ENCODE assay signal across 9 cellular contexts in the genomic region with DNA sequence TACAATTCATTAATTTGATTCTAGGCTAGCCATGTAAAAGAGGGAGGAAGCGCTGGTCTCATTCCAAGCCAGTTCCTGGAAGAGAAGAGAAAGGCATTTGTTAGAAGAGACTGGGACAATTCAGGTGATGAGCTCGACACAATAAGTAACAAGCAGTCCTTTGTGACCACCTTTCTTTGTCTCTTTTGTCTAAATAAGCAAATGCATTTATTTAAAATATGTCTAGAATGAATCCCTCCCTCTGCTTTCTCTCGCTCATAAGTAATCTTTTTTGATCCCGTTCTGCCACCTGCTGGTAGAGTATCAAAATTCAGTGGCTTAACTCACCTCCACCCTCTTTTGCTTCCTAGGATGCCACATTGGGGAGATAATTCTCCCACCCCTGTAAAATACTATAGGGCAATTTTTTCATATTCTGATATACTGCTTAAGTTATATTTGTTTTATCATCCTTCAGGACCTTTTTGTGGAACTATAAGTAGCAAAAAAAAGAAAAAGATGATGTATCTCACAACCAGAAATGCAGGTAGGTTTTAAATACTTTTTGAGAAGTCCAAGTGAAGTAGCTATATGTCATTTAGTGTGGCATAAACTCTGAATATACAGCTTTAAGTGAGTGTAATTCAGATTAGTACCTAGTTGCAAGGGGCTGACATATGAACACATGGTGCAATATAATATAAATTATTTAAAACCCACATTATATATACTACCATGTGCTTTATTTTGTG.
DNase-seq lines count a peak whose midpoint lies in the region; ATAC-seq, FAIRE-seq and TF ChIP-seq lines count a peak whose summit lies in the region.
"Had no signal": no experiment of that assay in that cellular context is flagged by ENCODE, and none has a peak within 500 bp of the region (broad histone marks: within the 10 kb centered on the region; RNA-seq: fewer than 3 reads in every experiment).

No MANE protein-coding gene starts in this region.

- H4K20me1 ChIP-seq in MM.1S (ENCODE audit: insufficient read depth, low read length) (no peaks in the 10 kb centered on the region), astrocyte (ENCODE audit: insufficient read depth, low read length) (no peaks in the 10 kb centered on the region)

- H3K4me2 ChIP-seq in MM.1S (ENCODE audit: low read depth, low read length): no peak overlapping the region
- no peak overlapping the region for H3K4me2 ChIP-seq in astrocyte (ENCODE audit: low read length)

- H3K27ac ChIP-seq in MM.1S (ENCODE audit: low read length) (no peak overlapping the region), astrocyte (ENCODE audit: low read depth, low read length) (no peak overlapping the region)
- H3K27ac ChIP-seq: neutrophil had no signal

- H3K36me3 ChIP-seq in MM.1S (replicated peaks; ENCODE audit: insufficient read depth, low read length) (no peaks in the 10 kb centered on the region), astrocyte (ENCODE audit: insufficient read depth, low read length) (no peaks in the 10 kb centered on the region)
- H3K36me3 ChIP-seq: neutrophil had no signal

- H3K4me1 ChIP-seq in MM.1S (ENCODE audit: low read length) (no peaks in the 10 kb centered on the region), astrocyte (ENCODE audit: insufficient read depth, low read length) (no peaks in the 10 kb centered on the region)

- no peaks in the 10 kb centered on the region for H3F3A ChIP-seq in MM.1S (ENCODE audit: insufficient read depth, low read length)

- H3K27ac Mint-ChIP-seq in astrocyte (ENCODE audit: unreplicated experiment): no peak overlapping the region

- ATAC-seq in GM21717 (IDR thresholded peaks at IDR 0.05; ENCODE audit: unreplicated experiment): no peak

- H3K36me3 Mint-ChIP-seq in astrocyte (ENCODE audit: low read depth, unreplicated experiment): no peaks in the 10 kb centered on the region

- no peaks in the 10 kb centered on the region for H3K9me2 ChIP-seq in MM.1S (replicated peaks; ENCODE audit: insufficient read depth, low read length)

- FAIRE-seq in GM12891 (lab: Jason Lieb, UNC): peak; percentile 9
- no peak for FAIRE-seq in astrocyte (lab: Jason Lieb, UNC)

- TF ChIP-seq POLR2A in GM12891 (IDR thresholded peaks at IDR 0.05; ENCODE audit: low read depth, low read length): no peak

- H3K27me3 ChIP-seq in MM.1S (replicated peaks; ENCODE audit: insufficient read depth, low read length) (no peaks in the 10 kb centered on the region), astrocyte (ENCODE audit: insufficient read depth, low read length) (no peaks in the 10 kb centered on the region)
- H3K27me3 ChIP-seq: neutrophil had no signal

- DNase-seq in AG08396 (ENCODE audit: low spot score) (peak; percentile 16), GM12891 (ENCODE audit: insufficient read length, low spot score) (no peak), MM.1S (peak; percentile 33), SHP77 (lab: John Stamatoyannopoulos, UW) (peak; percentile 49 to 62), astrocyte (ENCODE audit: low read depth) (peak; percentile 16), inferior parietal cortex (ENCODE audit: extremely low spot score) (peak; percentile 90)
- peak; percentile 42 to 43 for DNase-seq in stimulated activated CD4-positive, alpha-beta T cell treated with anti-CD3 and anti-CD28 coated beads, Interleukin-2, amount 100 ng/mL, for 48 hours

- H3K27me3 Mint-ChIP-seq in astrocyte (ENCODE audit: low read depth, unreplicated experiment): no peaks in the 10 kb centered on the region

- H3K79me2 ChIP-seq in MM.1S (ENCODE audit: low read length): no peaks in the 10 kb centered on the region
- H3K79me2 ChIP-seq in astrocyte (ENCODE audit: insufficient read depth, low read length): no peaks in the 10 kb centered on the region

- H3K4me1 Mint-ChIP-seq in astrocyte (ENCODE audit: low read depth, unreplicated experiment): peaks cover 5% of the 10 kb centered on the region

- H3K4me3 ChIP-seq in MM.1S (ENCODE audit: low read length) (no peak overlapping the region), astrocyte (ENCODE audit: insufficient read depth, low read depth, low read length) (no peak overlapping the region)

- TF ChIP-seq CTCF in MM.1S (IDR thresholded peaks at IDR 0.05; ENCODE audit: low read length): peak; percentile 66
- peak; percentile 68 for TF ChIP-seq CTCF in astrocyte (IDR thresholded peaks at IDR 0.05; ENCODE audit: insufficient read depth, low read depth, low read length)

- H3K4me3 Mint-ChIP-seq in astrocyte (ENCODE audit: unreplicated experiment): no peak overlapping the region

- no peak overlapping the region for H3K9ac ChIP-seq in MM.1S (ENCODE audit: low read length)
- no peak overlapping the region for H3K9ac ChIP-seq in astrocyte (ENCODE audit: low read length)

- no peaks in the 10 kb centered on the region for H3K9me3 ChIP-seq in MM.1S (replicated peaks; ENCODE audit: insufficient read depth, low read length)
- H3K9me3 ChIP-seq in astrocyte (ENCODE audit: insufficient read depth, low read depth, low read length): no peaks in the 10 kb centered on the region
- H3K9me3 ChIP-seq: neutrophil had no signal

- no peaks in the 10 kb centered on the region for H3K9me3 Mint-ChIP-seq in astrocyte (ENCODE audit: unreplicated experiment)

- H2AFZ ChIP-seq in MM.1S (ENCODE audit: low read length): no peak overlapping the region
- no peak overlapping the region for H2AFZ ChIP-seq in astrocyte (ENCODE audit: low read depth, low read length)

TF ChIP-seq in GM12891, 5 proteins besides CTCF, POLR2A, EP300 and RAD21:
- TF ChIP-seq POU2F2 (IDR thresholded peaks at IDR 0.05; ENCODE audit: low read depth, low read length) (no peak), TAF1 (IDR thresholded peaks at IDR 0.05; ENCODE audit: low read depth, low read length) (no peak), POLR2AphosphoS5 (IDR thresholded peaks at IDR 0.05; ENCODE audit: low read depth, low read length) (no peak), PAX5 (IDR thresholded peaks at IDR 0.05; ENCODE audit: insufficient read depth, low read length, severe bottlenecking) (no peak), SPI1 (IDR thresholded peaks at IDR 0.05; ENCODE audit: low read depth, low read length) (no peak)
